ENCODE assay signal across 12 cellular contexts in the genomic region with DNA sequence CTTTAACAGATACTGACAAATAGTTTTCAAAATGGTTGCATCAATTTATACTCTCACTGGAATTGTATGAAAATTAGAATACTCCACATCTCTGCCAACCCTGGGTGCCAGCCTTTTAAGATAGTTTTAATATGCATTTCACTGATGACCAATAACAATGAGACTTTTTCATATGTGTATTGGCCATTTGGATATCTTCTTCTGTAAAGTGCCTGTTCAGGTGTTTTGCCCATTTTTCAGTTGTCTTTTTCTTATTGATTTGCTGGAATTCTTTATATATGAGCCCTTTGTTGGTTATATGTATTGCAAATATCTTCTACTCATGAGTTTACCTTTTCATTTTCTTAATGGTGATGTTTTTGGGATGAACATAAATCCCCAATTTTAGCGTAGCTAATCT. TPM values are rescaled to one million over a fixed set of nuclear protein-coding genes. Genes with fewer than 3 reads are reported as not detected.
"Had no signal": no experiment of that assay in that cellular context is flagged by ENCODE, and none has a peak within 500 bp of the region (broad histone marks: within the 10 kb centered on the region; RNA-seq: fewer than 3 reads in every experiment).

No MANE protein-coding gene starts in this region.

- H3K27ac ChIP-seq: GM23248 had no signal

- H3K36me3 ChIP-seq: HAP-1 had no signal

- ATAC-seq: GM23338, HCT116 had no signal

- H3K27ac Mint-ChIP-seq: GM23338, H9, HFFc6 had no signal

- DNase-seq: GM23248, GOT3, H7, H9, HCEC 1CT, HFFc6 had no signal

- H3K4me1 Mint-ChIP-seq: GM23338, H9 had no signal

- H3K9ac ChIP-seq: GM23248 had no signal

- H3K4me1 ChIP-seq: HAP-1 had no signal

- H3K4me2 ChIP-seq: GM23338 had no signal

- FAIRE-seq: H1, H54 had no signal

- H3K4me3 ChIP-seq: GM23248, GM23338, HAP-1 had no signal

- H3K4me3 Mint-ChIP-seq: GM23338, H9, HFFc6 had no signal

RNA-seq across cellular contexts. Expression of a gene that starts 16.7 kb away (rescaled TPM):
- total RNA-seq: GM23248, GM23338, H1, H4, H7, H9, HFFc6 had no signal
- polyA plus RNA-seq: GM23248, H1 had no signal

RNA-seq across cellular contexts. Expression of a gene that starts 18.0 kb away (rescaled TPM):
- total RNA-seq: GM23248, GM23338, H1, H4, H7, H9, HFFc6 had no signal
- polyA plus RNA-seq: GM23248, H1 had no signal
